8 cellular contexts compared by ENCODE assay signal in the genomic region with DNA sequence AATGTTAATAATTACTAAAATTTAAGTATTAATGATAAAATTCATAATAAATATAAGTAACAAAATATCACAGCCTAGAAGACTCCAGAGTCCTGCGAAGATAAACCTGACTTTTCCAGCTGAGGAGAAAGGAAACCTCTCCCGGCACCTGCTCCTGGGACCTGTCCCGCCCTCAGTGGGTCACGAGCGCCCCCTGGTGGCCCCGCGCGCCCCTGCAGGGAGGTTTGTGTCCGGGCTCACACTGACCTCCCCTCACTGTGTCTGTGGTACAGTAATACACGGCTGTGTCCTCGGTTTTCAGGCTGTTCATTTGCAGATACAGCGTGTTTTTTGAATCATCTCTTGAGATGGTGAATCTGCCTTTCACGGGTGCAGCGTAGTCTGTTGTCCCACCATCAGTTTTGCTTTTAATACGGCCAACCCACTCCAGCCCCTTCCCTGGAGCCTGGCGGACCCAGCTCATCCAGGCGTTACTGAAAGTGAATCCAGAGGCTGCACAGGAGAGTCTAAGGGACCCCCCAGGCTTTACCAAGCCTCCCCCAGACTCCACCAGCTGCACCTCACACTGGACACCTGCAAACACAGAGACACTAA.
DNase-seq lines count a peak whose midpoint lies in the region; TF ChIP-seq lines count a peak whose summit lies in the region.
"Not testable (repeated sequence)": the region's sequence is repeated elsewhere in the genome, so short reads cannot be mapped to it uniquely, and the experiment has no call there.

No MANE protein-coding gene starts in this region.

- H3K9me3 ChIP-seq in sigmoid colon, result not testable (repeated sequence)

- DNase-seq in DMS 273 (lab: John Stamatoyannopoulos, UW; ENCODE audit: unreplicated experiment) (peak; percentile 77), M059J (ENCODE audit: low read depth) (peak; percentile 32), RPMI7951 (ENCODE audit: low read depth) (peak; percentile 20), cardiac fibroblast (ENCODE audit: low read depth in 2 of 2) (peak; percentile 6 to 26), immature natural killer cell (peak; percentile 74 to 78 (median 75)), sigmoid colon (peak; percentile 70), superior temporal gyrus (ENCODE audit: extremely low spot score) (peak; percentile 38)
- peak; percentile 99 for DNase-seq in activated CD8-positive, alpha-beta memory T cell treated with anti-CD3 and anti-CD28 coated beads for 24 hours

- not testable (repeated sequence) for H3K4me1 ChIP-seq in sigmoid colon

- H3K36me3 Mint-ChIP-seq in immature natural killer cell, result not testable (repeated sequence)

- not testable (repeated sequence) for H3K36me3 ChIP-seq in sigmoid colon

- not testable (repeated sequence) for H3K9me3 Mint-ChIP-seq in immature natural killer cell

- intact Hi-C loops in sigmoid colon (cut with DNase I), result not testable (repeated sequence)

- H3K27ac Mint-ChIP-seq in immature natural killer cell, result not testable (repeated sequence)

- H3K27me3 ChIP-seq in sigmoid colon, result peaks cover 0 to 12% (median 0%) of the 10 kb centered on the region in 3 donors

- not testable (repeated sequence) for H3K4me3 ChIP-seq in cardiac fibroblast (replicated peaks in 1 of 2; ENCODE audit: low read depth in 2 of 2, low read length in 2 of 2); sigmoid colon

- TF ChIP-seq CTCF in cardiac fibroblast (IDR thresholded peaks at IDR 0.05; ENCODE audit: low read depth, low read length) (peak; percentile 57), sigmoid colon (IDR thresholded peaks at IDR 0.05) (peak in 3 of 4 experiments; percentile 32 to 94 (median 71))

- TF ChIP-seq EP300 in sigmoid colon (IDR thresholded peaks at IDR 0.05), result not testable (repeated sequence)

- not testable (repeated sequence) for H3K4me3 Mint-ChIP-seq in immature natural killer cell

- H3K27me3 Mint-ChIP-seq in immature natural killer cell (ENCODE audit: low read depth in 3 of 3), result peaks cover 3 to 20% (median 8%) of the 10 kb centered on the region in 3 donors

- H3K27ac ChIP-seq in sigmoid colon, result not testable (repeated sequence)

- TF ChIP-seq POLR2A in sigmoid colon (IDR thresholded peaks at IDR 0.05), result not testable (repeated sequence)

- H3K4me1 Mint-ChIP-seq in immature natural killer cell, result not testable (repeated sequence)

- WGBS in sigmoid colon, 2 donors, result 18 to 22% methylated on average over 17 of the region's 17 CpGs

Comparison
In these comparisons a context has a peak if more than half of its experiments do, and no peak if none do; other contexts are left out.
1. DNase-seq: peak in every context shown above with its lines; median percentile 99 in activated CD8-positive, alpha-beta memory T cell treated with anti-CD3 and anti-CD28 coated beads for 24 hours; 77 in DMS 273; 75 in immature natural killer cell; 70 in sigmoid colon; 38 in superior temporal gyrus; 32 in M059J; 20 in RPMI7951; 16 in cardiac fibroblast.